In genomic region chr16:46929378-46930332, GRCh38 we compare ENCODE assay signal across 8 cellular contexts. TPM values are rescaled to one million over a fixed set of nuclear protein-coding genes. Genes with fewer than 3 reads are reported as not detected.
DNase-seq lines count a peak whose midpoint lies in the region; ATAC-seq and TF ChIP-seq lines count a peak whose summit lies in the region.

No MANE protein-coding gene starts in this region.

- H3K27me3 ChIP-seq in stomach, result no peaks in the 10 kb centered on the region

- BruUV-seq in OCI-LY7 (replicated peaks; lab: Mats Ljungman, UMichigan), result no TSS peak

- H3K4me1 ChIP-seq in OCI-LY7 (ENCODE audit: insufficient read depth, low read length, poor library complexity, severe bottlenecking) (peaks cover 11% of the 10 kb centered on the region), stomach (peaks cover 0 to 9% (median 3%) of the 10 kb centered on the region in 4 donors)

- peaks cover 11% of the 10 kb centered on the region for H3K4me1 Mint-ChIP-seq in activated T-helper 1 cell treated with anti-CD3 and anti-CD28 coated beads, Interleukin-12 subunit alpha, Interleukin-12 subunit beta, Interleukin-2, Interleukin-4 antibody, amounts not matched to agents 30 ng/mL and 10 ng/mL and 1 ng/mL, durations not matched to agents 14 hours and 24 hours and 36 hours (ENCODE audit: low read depth)
- H3K4me1 Mint-ChIP-seq in neural crest cell, result no peaks in the 10 kb centered on the region

- H3K27ac ChIP-seq in OCI-LY7 (ENCODE audit: low read depth, low read length, poor library complexity, severe bottlenecking) (no peak overlapping the region), stomach (no peak overlapping the region)

- peaks cover 29% of the 10 kb centered on the region; the same call in 1 of the 2 replicates for H3K36me3 ChIP-seq in OCI-LY7 (ENCODE audit: insufficient read depth, low read length)
- H3K36me3 ChIP-seq in stomach, result peaks cover 11 to 64% (median 52%) of the 10 kb centered on the region in 4 donors

- no peak overlapping the region for H3K4me2 ChIP-seq in OCI-LY7 (ENCODE audit: low read length)

- H3K9me2 ChIP-seq in OCI-LY7 (ENCODE audit: insufficient read depth, low read length), result no peaks in the 10 kb centered on the region

- no peak overlapping the region for H3K4me3 Mint-ChIP-seq in activated T-helper 1 cell treated with anti-CD3 and anti-CD28 coated beads, Interleukin-12 subunit alpha, Interleukin-12 subunit beta, Interleukin-2, Interleukin-4 antibody, amounts not matched to agents 30 ng/mL and 10 ng/mL and 1 ng/mL, durations not matched to agents 14 hours and 24 hours and 36 hours
- no peak overlapping the region for H3K4me3 Mint-ChIP-seq in neural crest cell

- H3K27me3 Mint-ChIP-seq in activated T-helper 1 cell treated with anti-CD3 and anti-CD28 coated beads, Interleukin-12 subunit alpha, Interleukin-12 subunit beta, Interleukin-2, Interleukin-4 antibody, amounts not matched to agents 30 ng/mL and 10 ng/mL and 1 ng/mL, durations not matched to agents 14 hours and 24 hours and 36 hours (ENCODE audit: insufficient read depth), result no peaks in the 10 kb centered on the region
- H3K27me3 Mint-ChIP-seq in neural crest cell (ENCODE audit: low read depth), result no peaks in the 10 kb centered on the region

- POLR2A ChIA-PET in OCI-LY7 (lab: Charles Lee), result no interaction called here

- no peaks in the 10 kb centered on the region for H3K9me3 ChIP-seq in OCI-LY7 (ENCODE audit: low read length)
- no peaks in the 10 kb centered on the region for H3K9me3 ChIP-seq in stomach

- H3K27ac Mint-ChIP-seq in activated T-helper 1 cell treated with anti-CD3 and anti-CD28 coated beads, Interleukin-12 subunit alpha, Interleukin-12 subunit beta, Interleukin-2, Interleukin-4 antibody, amounts not matched to agents 30 ng/mL and 10 ng/mL and 1 ng/mL, durations not matched to agents 14 hours and 24 hours and 36 hours, result no peak overlapping the region
- H3K27ac Mint-ChIP-seq in neural crest cell (ENCODE audit: unreplicated experiment), result no peak overlapping the region

- CTCF ChIA-PET in OCI-LY7 (lab: Charles Lee; ENCODE audit: unreplicated experiment), result no interaction called here

- no peak for TF ChIP-seq EP300 in stomach (IDR thresholded peaks at IDR 0.05)

- peak; percentile 72 for ATAC-seq in HG02642 (IDR thresholded peaks at IDR 0.05; ENCODE audit: poor library complexity, unreplicated experiment)

- TF ChIP-seq POLR2A in stomach (IDR thresholded peaks at IDR 0.05), result no peak

- peaks cover 8% of the 10 kb centered on the region for H3K36me3 Mint-ChIP-seq in activated T-helper 1 cell treated with anti-CD3 and anti-CD28 coated beads, Interleukin-12 subunit alpha, Interleukin-12 subunit beta, Interleukin-2, Interleukin-4 antibody, amounts not matched to agents 30 ng/mL and 10 ng/mL and 1 ng/mL, durations not matched to agents 14 hours and 24 hours and 36 hours (ENCODE audit: low read depth)
- H3K36me3 Mint-ChIP-seq in neural crest cell (ENCODE audit: low read depth), result peaks cover 12% of the 10 kb centered on the region

- TF ChIP-seq CTCF in OCI-LY7 (conservative IDR thresholded peaks at IDR 0.05; ENCODE audit: low read length) (peak; percentile 96), fibroblast of the aortic adventitia (IDR thresholded peaks at IDR 0.05; ENCODE audit: insufficient read depth, low read length) (peak; percentile 86), neural crest cell (conservative IDR thresholded peaks at IDR 0.05) (peak; percentile 86), stomach (IDR thresholded peaks at IDR 0.05) (peak in 5 of 7 experiments; percentile 70 to 90 (median 79))

- no peaks in the 10 kb centered on the region for H4K20me1 ChIP-seq in OCI-LY7 (ENCODE audit: insufficient read depth, low read length)

- H3K4me3 ChIP-seq in OCI-LY7 (ENCODE audit: low read depth, low read length, poor library complexity, severe bottlenecking), result no peak overlapping the region
- no peak overlapping the region for H3K4me3 ChIP-seq in fibroblast of the aortic adventitia (ENCODE audit: low read depth, low read length)
- no peak overlapping the region for H3K4me3 ChIP-seq in stomach

- intact Hi-C loops in OCI-LY7 (cut with micrococcal nuclease; ENCODE audit: unreplicated experiment), result loop anchor here (5.0 kb wide), 2 partner anchors 77 to 257 kb away; no protein-coding TSS in a partner anchor
- intact Hi-C loops in activated T-helper 1 cell treated with anti-CD3 and anti-CD28 coated beads, Interleukin-12 subunit alpha, Interleukin-12 subunit beta, Interleukin-2, Interleukin-4 antibody, amounts not matched to agents 30 ng/mL and 10 ng/mL and 1 ng/mL, durations not matched to agents 14 hours and 24 hours and 36 hours (cut with micrococcal nuclease), result loop anchor here (1.0 kb wide), 3 partner anchors 75 to 375 kb away; no protein-coding TSS in a partner anchor
- intact Hi-C loops in stomach (cut with DNase I; ENCODE audit: low total_unique reads), result no loop called here

- no peaks in the 10 kb centered on the region for H3K79me2 ChIP-seq in OCI-LY7 (ENCODE audit: insufficient read depth, low read depth, low read length)

- WGBS in stomach, 5 donors, result 50 to 63% (median 61%) methylated on average over 26 to 43 of the region's 43 CpGs

- DNase-seq in NCI-H1694 (lab: John Stamatoyannopoulos, UW) (peak; percentile 18), NCI-H1694 treated with DMSO at 0.1 percent for 48 hours (lab: John Stamatoyannopoulos, UW) (no peak), OCI-LY7 (ENCODE audit: low spot score) (peak; percentile 65), fibroblast of the aortic adventitia (ENCODE audit: low read depth) (peak; percentile 57), neural crest cell (ENCODE audit: low read depth, low spot score) (peak; percentile 81), stomach (peak; percentile 80)
- peak; percentile 62 for DNase-seq in activated T-helper 1 cell treated with anti-CD3 and anti-CD28 coated beads, Interleukin-12 subunit alpha, Interleukin-12 subunit beta, Interleukin-2, Interleukin-4 antibody, amounts not matched to agents 30 ng/mL and 10 ng/mL and 1 ng/mL, durations not matched to agents 14 hours and 24 hours and 36 hours (ENCODE audit: low spot score)

- peak overlapping the region; percentile 35; the same call in 1 of the 2 replicates for H2AFZ ChIP-seq in OCI-LY7 (ENCODE audit: low read length)

- H3K9me3 Mint-ChIP-seq in activated T-helper 1 cell treated with anti-CD3 and anti-CD28 coated beads, Interleukin-12 subunit alpha, Interleukin-12 subunit beta, Interleukin-2, Interleukin-4 antibody, amounts not matched to agents 30 ng/mL and 10 ng/mL and 1 ng/mL, durations not matched to agents 14 hours and 24 hours and 36 hours, result no peaks in the 10 kb centered on the region
- no peaks in the 10 kb centered on the region for H3K9me3 Mint-ChIP-seq in neural crest cell

RNA-seq across cellular contexts. Expression of gene DNAJA2, which starts 43.8 kb away (rescaled TPM):
- total RNA-seq in OCI-LY7 (2014; rRNA removed; shearing (Covaris generic)), result 40.8 and 43.3 TPM in 2 replicates
- total RNA-seq in OCI-LY7 (2022), result 50.4 and 61.6 TPM in 2 replicates
- total RNA-seq in activated T-helper 1 cell treated with anti-CD3 and anti-CD28 coated beads, Interleukin-12 subunit alpha, Interleukin-12 subunit beta, Interleukin-2, Interleukin-4 antibody, amounts not matched to agents 30 ng/mL and 10 ng/mL and 1 ng/mL, durations not matched to agents 14 hours and 24 hours and 36 hours, result 83.6 and 86.3 TPM in 2 replicates
- total RNA-seq in fibroblast of the aortic adventitia (ENCODE audit: low replicate concordance), result 66.9 and 117 TPM in 2 replicates
- total RNA-seq in neural crest cell, result 65.3 and 67.2 TPM in 2 replicates
- 10 to 100 TPM in 4 of 5 donors, 1 to 10 TPM in 1; 7.5 to 80.6 (median 46.2) TPM for total RNA-seq in stomach
- polyA plus RNA-seq in stomach, result 10 to 100 TPM; 24.1 to 42.6 (median 26.1) TPM

RNA-seq across cellular contexts. Expression of gene GPT2, which starts 45.5 kb away (rescaled TPM):
- 30.2 and 42.5 TPM in 2 replicates for total RNA-seq in OCI-LY7 (2014; rRNA removed; shearing (Covaris generic))
- 92.2 and 105 TPM in 2 replicates for total RNA-seq in OCI-LY7 (2022)
- 20.9 and 22.3 TPM in 2 replicates for total RNA-seq in activated T-helper 1 cell treated with anti-CD3 and anti-CD28 coated beads, Interleukin-12 subunit alpha, Interleukin-12 subunit beta, Interleukin-2, Interleukin-4 antibody, amounts not matched to agents 30 ng/mL and 10 ng/mL and 1 ng/mL, durations not matched to agents 14 hours and 24 hours and 36 hours
- 2.2 and 9.7 TPM in 2 replicates for total RNA-seq in fibroblast of the aortic adventitia (ENCODE audit: low replicate concordance)
- total RNA-seq in neural crest cell, result 46.0 and 46.1 TPM in 2 replicates
- total RNA-seq in stomach, result 100 to 1,000 TPM in 1 of 5 donors, 10 to 100 TPM in 4; 29.2 to 167 (median 50.2) TPM
- polyA plus RNA-seq in stomach, result 10 to 100 TPM; 63.3 to 75.3 (median 69.7) TPM
